Comparison of ENCODE assay signal across 19 cellular contexts in the genomic region with DNA sequence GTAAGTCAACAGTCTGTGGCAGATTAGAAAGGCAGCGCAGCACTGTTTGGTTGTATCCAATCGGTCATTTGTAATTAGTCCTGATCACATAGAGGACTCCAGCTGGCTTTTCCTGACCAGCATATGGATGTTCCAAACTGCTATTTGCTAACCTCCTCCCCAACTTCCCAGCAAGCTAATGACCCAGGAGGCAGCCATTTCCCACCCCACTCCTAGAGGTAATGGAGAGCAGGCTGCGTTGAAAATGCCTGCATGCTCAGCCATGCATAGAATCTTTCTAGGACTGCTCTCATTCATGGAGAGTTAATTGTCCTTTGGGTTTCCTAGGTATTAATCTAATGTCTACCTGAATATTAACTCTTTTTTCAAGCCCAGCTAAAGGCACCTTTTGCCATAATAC.
DNase-seq lines count a peak whose midpoint lies in the region; ATAC-seq, FAIRE-seq and TF ChIP-seq lines count a peak whose summit lies in the region.
"Had no signal": no experiment of that assay in that cellular context is flagged by ENCODE, and none has a peak within 500 bp of the region (broad histone marks: within the 10 kb centered on the region; RNA-seq: fewer than 3 reads in every experiment).

No MANE protein-coding gene starts in this region.

- H2BK20ac ChIP-seq in H1 (ENCODE audit: low read length): no peak overlapping the region

- H4K20me1 ChIP-seq in H1 (replicated peaks in 1 of 2; ENCODE audit: control insufficient read depth in 1 of 2, insufficient read depth in 2 of 2, low read length in 2 of 2) (no peaks in the 10 kb centered on the region), neural progenitor cell (ENCODE audit: low read depth) (no peaks in the 10 kb centered on the region)

- CTCF ChIA-PET in H1 (lab: Charles Lee; ENCODE audit: partially characterized antibody): no interaction called here

- no peaks in the 10 kb centered on the region for H3K79me1 ChIP-seq in H1 (ENCODE audit: low read depth, low read length)

- H4K91ac ChIP-seq in H1 (replicated peaks; ENCODE audit: insufficient read length, low read length): no peak overlapping the region

- no peak overlapping the region for H3K27ac Mint-ChIP-seq in neural progenitor cell

- H3K27ac ChIP-seq in H1 (ENCODE audit: low read depth, low read length): no peak overlapping the region
- H3K27ac ChIP-seq in neural progenitor cell: no peak overlapping the region
- H3K27ac ChIP-seq in small intestine (ENCODE audit: low read depth in 1 of 2, low read length in 1 of 2): no peak overlapping the region
- H3K27ac ChIP-seq in upper lobe of right lung: no peak overlapping the region
- no peak overlapping the region for H3K27ac ChIP-seq in right cardiac atrium (ENCODE audit: low read length)
- H3K27ac ChIP-seq: HL-60 had no signal

- no peak overlapping the region for H2BK15ac ChIP-seq in H1 (ENCODE audit: low read length)

- no peak for TF ChIP-seq RAD21 in H1 (IDR thresholded peaks at IDR 0.05 in 1 of 2, conservative IDR thresholded peaks at IDR 0.05 in 1 of 2; ENCODE audit: low read depth in 2 of 2, low read length in 2 of 2)

- H3K4me2 ChIP-seq in H1 (ENCODE audit: insufficient read depth in 1 of 2, low read depth in 2 of 2, low read length in 2 of 2) (no peak overlapping the region), neural progenitor cell (no peak overlapping the region)

- H4K8ac ChIP-seq in H1 (ENCODE audit: extremely low read depth, insufficient read depth, low read length): no peak overlapping the region

- no peak overlapping the region for H2AK5ac ChIP-seq in H1 (ENCODE audit: low read depth, low read length)

- H2BK120ac ChIP-seq in H1 (replicated peaks; ENCODE audit: low read depth, low read length): no peak overlapping the region

- H3K36me3 ChIP-seq in H1 (ENCODE audit: control insufficient read depth in 2 of 4, insufficient read depth in 4 of 4, low read length in 3 of 4) (no peaks in the 10 kb centered on the region; a peak in 1 of 8 replicates), neural progenitor cell (no peaks in the 10 kb centered on the region), small intestine (ENCODE audit: control insufficient read depth in 2 of 2, insufficient read depth in 2 of 2, low read length in 2 of 2) (no peaks in the 10 kb centered on the region), upper lobe of right lung (no peaks in the 10 kb centered on the region)

- no peak overlapping the region for H3K56ac ChIP-seq in H1 (replicated peaks; ENCODE audit: insufficient read length, low read depth, low read length)

- no peak overlapping the region for H2AFZ ChIP-seq in H1 (ENCODE audit: low read length)
- peak overlapping the region; percentile 39 for H2AFZ ChIP-seq in neural progenitor cell (replicated peaks)

- H4K5ac ChIP-seq in H1 (ENCODE audit: insufficient read length, low read depth, low read length): no peak overlapping the region

- TF ChIP-seq CTCF in H1 (IDR thresholded peaks at IDR 0.05; ENCODE audit: control extremely low read depth in 1 of 3, insufficient read depth in 1 of 3, low read depth in 1 of 3, low read length in 3 of 3): no peak
- no peak for TF ChIP-seq CTCF in neural progenitor cell (IDR thresholded peaks at IDR 0.05)
- TF ChIP-seq CTCF in upper lobe of right lung (IDR thresholded peaks at IDR 0.05): no peak

- no peak overlapping the region for H2BK5ac ChIP-seq in H1 (ENCODE audit: low read depth, low read length)

- H3K27me3 ChIP-seq in H1 (replicated peaks in 1 of 4; ENCODE audit: control insufficient read depth in 3 of 4, extremely low read depth in 1 of 4, insufficient read depth in 3 of 4, low read length in 3 of 4): no peaks in the 10 kb centered on the region
- H3K27me3 ChIP-seq in neural progenitor cell: no peaks in the 10 kb centered on the region
- H3K27me3 ChIP-seq in small intestine (ENCODE audit: control insufficient read depth in 2 of 2, insufficient read depth in 2 of 2, low read length in 2 of 2): no peaks in the 10 kb centered on the region
- H3K27me3 ChIP-seq in upper lobe of right lung: no peaks in the 10 kb centered on the region
- H3K27me3 ChIP-seq in right cardiac atrium (ENCODE audit: control insufficient read depth, insufficient read depth): no peaks in the 10 kb centered on the region

- peaks cover 12% of the 10 kb centered on the region for H3K4me1 Mint-ChIP-seq in neural progenitor cell
- H3K4me1 Mint-ChIP-seq: CD4-positive, alpha-beta memory T cell had no signal

- H3K4me1 ChIP-seq in H1 (replicated peaks in 1 of 4; ENCODE audit: control insufficient read depth in 3 of 4, insufficient read depth in 4 of 4, low read length in 3 of 4): no peaks in the 10 kb centered on the region
- peaks cover 7% of the 10 kb centered on the region for H3K4me1 ChIP-seq in neural progenitor cell
- H3K4me1 ChIP-seq in small intestine (ENCODE audit: control insufficient read depth in 2 of 2, insufficient read depth in 1 of 2, low read depth in 1 of 2, low read length in 1 of 2): no peaks in the 10 kb centered on the region
- H3K4me1 ChIP-seq in upper lobe of right lung: no peaks in the 10 kb centered on the region
- no peaks in the 10 kb centered on the region for H3K4me1 ChIP-seq in right cardiac atrium (ENCODE audit: control insufficient read depth, insufficient read depth, low read length)

- no peak overlapping the region for H3K4me3 Mint-ChIP-seq in neural progenitor cell
- H3K4me3 Mint-ChIP-seq: CD4-positive, alpha-beta memory T cell had no signal

- no peaks in the 10 kb centered on the region for H3K36me3 Mint-ChIP-seq in neural progenitor cell
- H3K36me3 Mint-ChIP-seq: CD4-positive, alpha-beta memory T cell had no signal

- no peak for FAIRE-seq in H1 (lab: Jason Lieb, UNC)
- FAIRE-seq in small intestine (lab: Jason Lieb, UNC): no peak
- FAIRE-seq: G401.6, GM12891, H54 had no signal

- no peak for TF ChIP-seq POLR2A in H1 (IDR thresholded peaks at IDR 0.05; ENCODE audit: control extremely low read depth in 1 of 2, low read depth in 2 of 2, low read length in 2 of 2)

- no peaks in the 10 kb centered on the region; a peak in 1 of 4 replicates for H3K9me3 ChIP-seq in H1 (ENCODE audit: insufficient read depth in 2 of 2, low read depth in 1 of 2, low read length in 1 of 2)
- no peaks in the 10 kb centered on the region for H3K9me3 ChIP-seq in neural progenitor cell (ENCODE audit: low read depth)
- no peaks in the 10 kb centered on the region for H3K9me3 ChIP-seq in small intestine (ENCODE audit: control insufficient read depth, low read depth)
- no peaks in the 10 kb centered on the region for H3K9me3 ChIP-seq in upper lobe of right lung
- H3K9me3 ChIP-seq in right cardiac atrium (ENCODE audit: control insufficient read depth, low read length): no peaks in the 10 kb centered on the region

- no peaks in the 10 kb centered on the region for H3K27me3 Mint-ChIP-seq in neural progenitor cell (ENCODE audit: insufficient read depth, low read depth)
- H3K27me3 Mint-ChIP-seq: CD4-positive, alpha-beta memory T cell had no signal

- intact Hi-C loops in upper lobe of right lung (cut with DNase I): no loop called here
- intact Hi-C loops in right cardiac atrium (cut with DNase I): no loop called here

- POLR2A ChIA-PET in H1 (lab: Charles Lee; ENCODE audit: partially characterized antibody): no interaction called here

- no peak overlapping the region for H3K18ac ChIP-seq in H1 (ENCODE audit: extremely low read depth, low read length)

- H3K79me2 ChIP-seq in H1 (ENCODE audit: control insufficient read depth in 1 of 2, insufficient read depth in 2 of 2, low read length in 2 of 2): no peaks in the 10 kb centered on the region
- no peaks in the 10 kb centered on the region for H3K79me2 ChIP-seq in neural progenitor cell (ENCODE audit: low read depth)

- no peak overlapping the region for H3K14ac ChIP-seq in H1 (ENCODE audit: insufficient read length)

- no peak overlapping the region for H3K9ac ChIP-seq in H1 (replicated peaks in 1 of 4; ENCODE audit: extremely low read depth in 1 of 4, low read depth in 3 of 4, low read length in 3 of 4)
- no peak overlapping the region for H3K9ac ChIP-seq in neural progenitor cell

- no peak overlapping the region for H3K4ac ChIP-seq in H1 (replicated peaks; ENCODE audit: insufficient read length, low read depth, low read length)

- peak; percentile 53 for DNase-seq in NCI-H82 (lab: John Stamatoyannopoulos, UW)
- DNase-seq in NCI-H82 treated with DMSO at 0.1 percent for 48 hours (lab: John Stamatoyannopoulos, UW; ENCODE audit: unreplicated experiment): no peak
- no peak for DNase-seq in H1 (ENCODE audit: low read depth in 1 of 2, low spot score in 2 of 2)
- peak; percentile 29 for DNase-seq in neural progenitor cell (ENCODE audit: low spot score)
- DNase-seq in small intestine: peak; percentile 1
- DNase-seq in upper lobe of right lung: no peak
- DNase-seq in right cardiac atrium: no peak
- DNase-seq in GM19238 (ENCODE audit: insufficient read length, low spot score): no peak
- DNase-seq: 8988T; ACHN; C1 segment of cervical spinal cord; CD4-positive, alpha-beta memory T cell; DMS79; EL had no signal

- ATAC-seq in upper lobe of right lung (no peak), right cardiac atrium (no peak)
- ATAC-seq: HCT116 had no signal

- TF ChIP-seq EP300 in H1 (IDR thresholded peaks at IDR 0.05; ENCODE audit: borderline replicate concordance in 1 of 2, low read depth in 2 of 2, low read length in 2 of 2): no peak

- H2BK12ac ChIP-seq in H1 (ENCODE audit: low read depth, low read length): no peak overlapping the region

- peaks cover 10% of the 10 kb centered on the region for H3K9me3 Mint-ChIP-seq in neural progenitor cell

- no peak overlapping the region for H3K4me3 ChIP-seq in H1 (ENCODE audit: extremely low read depth in 1 of 4, insufficient read depth in 2 of 4, low read depth in 3 of 4, low read length in 4 of 4)
- H3K4me3 ChIP-seq in neural progenitor cell: no peak overlapping the region
- H3K4me3 ChIP-seq in small intestine (ENCODE audit: low read depth in 1 of 2, low read length in 2 of 2): no peak overlapping the region
- H3K4me3 ChIP-seq in upper lobe of right lung: no peak overlapping the region
- no peak overlapping the region for H3K4me3 ChIP-seq in right cardiac atrium (ENCODE audit: low read length)

- no peak overlapping the region for H3K23ac ChIP-seq in H1 (ENCODE audit: insufficient read length)

- WGBS in H1 (ENCODE audit: extremely low coverage in 1 of 2, insufficient coverage in 1 of 2, insufficient read length in 1 of 2, insufficient replicate concordance in 2 of 2, low coverage in 1 of 2, low lambda C conversion rate in 2 of 2, missing lambda C conversion rate in 1 of 2), 2 experiments: 56% methylated on average over 3 of the region's 3 CpGs; no CpG with 5 or more reads in 1 of the 2 experiments
- WGBS in small intestine, 3 donors: 40 to 48% (median 45%) methylated on average over 3 of the region's 3 CpGs
- WGBS in right cardiac atrium: 53% methylated on average over 3 of the region's 3 CpGs

- no peaks in the 10 kb centered on the region for H3F3A ChIP-seq in neural progenitor cell (ENCODE audit: low read depth)

- H3K23me2 ChIP-seq in H1 (ENCODE audit: low read depth, low read length): no peaks in the 10 kb centered on the region

TF ChIP-seq in H1, 55 proteins besides CTCF, POLR2A, EP300 and RAD21 (continues in another document):
- TF ChIP-seq CEBPB (IDR thresholded peaks at IDR 0.05; ENCODE audit: low read depth, low read length): no peak
- TF ChIP-seq YY1 (IDR thresholded peaks at IDR 0.05; ENCODE audit: low read depth, low read length): 0 out of 2 replicates have a peak, but pooled peaks have one; percentile 16
- TF ChIP-seq GTF2F1 (IDR thresholded peaks at IDR 0.05; ENCODE audit: borderline replicate concordance, low read depth, low read length): no peak

Comparison
In these comparisons a context has a peak if more than half of its experiments do, and no peak if none do; other contexts are left out.
1. DNase-seq: peak in NCI-H82 (single experiment), neural progenitor cell (single experiment) and small intestine (single experiment); none in NCI-H82 treated with DMSO at 0.1 percent for 48 hours (single experiment), H1 (0 of 2), upper lobe of right lung (single experiment), right cardiac atrium (0 of 3) and GM19238 (single experiment).